ENCODE assay signal across 8 cellular contexts in genomic region chr5:54673523-54674225, GRCh38.
A peak's percentile ranks its signal among the peaks of the same experiment; 100 is the strongest.
DNase-seq lines count a peak whose midpoint lies in the region; ATAC-seq and FAIRE-seq lines count a peak whose summit lies in the region.

No MANE protein-coding gene starts in this region.

- DNase-seq in GF-D8 (lab: John Stamatoyannopoulos, UW) (peak; percentile 23), iris pigment epithelial cell (ENCODE audit: low read depth) (peak; percentile 89), ureter (ENCODE audit: low spot score) (peak; percentile 58), NCI-H1694 (lab: John Stamatoyannopoulos, UW) (no peak), GM19239 (ENCODE audit: insufficient read length, low spot score) (no peak), superior temporal gyrus (ENCODE audit: extremely low spot score) (no peak)
- DNase-seq in activated CD8-positive, alpha-beta memory T cell treated with anti-CD3 and anti-CD28 coated beads for 4 hours (ENCODE audit: low read depth in 2 of 2): peak; percentile 4 to 18

- no peak for FAIRE-seq in GM19239 (lab: Jason Lieb, UNC)

- peak; percentile 85 for ATAC-seq in HG03025 (IDR thresholded peaks at IDR 0.05; ENCODE audit: low FRiP score, unreplicated experiment)

Comparison
In these comparisons a context has a peak if more than half of its experiments do, and no peak if none do; other contexts are left out.
1. DNase-seq: peak in GF-D8 (single experiment), activated CD8-positive, alpha-beta memory T cell treated with anti-CD3 and anti-CD28 coated beads for 4 hours (2 of 2), iris pigment epithelial cell (single experiment) and ureter (single experiment); none in NCI-H1694 (single experiment), GM19239 (single experiment) and superior temporal gyrus (single experiment).